ENCODE assay signal across 12 cellular contexts in genomic region chr9:129480705-129481104, GRCh38.
A peak's percentile ranks its signal among the peaks of the same experiment; 100 is the strongest.
DNase-seq lines count a peak whose midpoint lies in the region; TF ChIP-seq lines count a peak whose summit lies in the region.
"Had no signal": no experiment of that assay in that cellular context is flagged by ENCODE, and none has a peak within 500 bp of the region (broad histone marks: within the 10 kb centered on the region; RNA-seq: fewer than 3 reads in every experiment).

No MANE protein-coding gene starts in this region.

- H3K36me3 Mint-ChIP-seq in T-helper 1 cell treated with Interleukin-12 subunit alpha and Interleukin-12 subunit beta and Interleukin-4 antibody, amounts not matched to agents 30 μg/mL and 1 μg/mL, for 36 hours (ENCODE audit: low read depth) = no peaks in the 10 kb centered on the region
- no peaks in the 10 kb centered on the region for H3K36me3 Mint-ChIP-seq in dendritic cell treated with granulocyte-macrophage colony-stimulating factor and Interleukin-4, amounts not matched to agents 40 ng/mL and 50 ng/mL, for 4 days (ENCODE audit: low read depth)
- H3K36me3 Mint-ChIP-seq in neural crest cell (ENCODE audit: low read depth) = no peaks in the 10 kb centered on the region
- H3K36me3 Mint-ChIP-seq in T-helper 2 cell treated with Interferon-gamma antibody and Interleukin-4, amounts not matched to agents 5 μg/mL and 100 μg/mL, for 36 hours (ENCODE audit: low read depth) = no peaks in the 10 kb centered on the region

- peak overlapping the region; percentile 35 for H3K4me3 Mint-ChIP-seq in T-helper 1 cell treated with Interleukin-12 subunit alpha and Interleukin-12 subunit beta and Interleukin-4 antibody, amounts not matched to agents 30 μg/mL and 1 μg/mL, for 36 hours
- H3K4me3 Mint-ChIP-seq in dendritic cell treated with granulocyte-macrophage colony-stimulating factor and Interleukin-4, amounts not matched to agents 40 ng/mL and 50 ng/mL, for 4 days = no peak overlapping the region
- H3K4me3 Mint-ChIP-seq in neural crest cell = peak overlapping the region; percentile 75
- no peak overlapping the region for H3K4me3 Mint-ChIP-seq in T-helper 2 cell treated with Interferon-gamma antibody and Interleukin-4, amounts not matched to agents 5 μg/mL and 100 μg/mL, for 36 hours

- H3K27me3 Mint-ChIP-seq in T-helper 1 cell treated with Interleukin-12 subunit alpha and Interleukin-12 subunit beta and Interleukin-4 antibody, amounts not matched to agents 30 μg/mL and 1 μg/mL, for 36 hours (ENCODE audit: low read depth) = peaks cover 16% of the 10 kb centered on the region
- peaks cover 2% of the 10 kb centered on the region for H3K27me3 Mint-ChIP-seq in dendritic cell treated with granulocyte-macrophage colony-stimulating factor and Interleukin-4, amounts not matched to agents 40 ng/mL and 50 ng/mL, for 4 days
- H3K27me3 Mint-ChIP-seq in neural crest cell (ENCODE audit: low read depth) = no peaks in the 10 kb centered on the region
- H3K27me3 Mint-ChIP-seq in T-helper 2 cell treated with Interferon-gamma antibody and Interleukin-4, amounts not matched to agents 5 μg/mL and 100 μg/mL, for 36 hours (ENCODE audit: low read depth) = peaks cover 15% of the 10 kb centered on the region

- DNase-seq in T-helper 1 cell (no peak), neural crest cell (ENCODE audit: low read depth, low spot score) (no peak), transverse colon (no peak), HuH-7 (ENCODE audit: low spot score) (no peak), DMS153 (lab: John Stamatoyannopoulos, UW) (no peak)
- DNase-seq in T-helper 2 cell treated with Interferon-gamma antibody and Interleukin-4, amounts not matched to agents 5 μg/mL and 100 μg/mL, for 36 hours (ENCODE audit: low spot score) = no peak
- DNase-seq: activated CD4-positive, alpha-beta T cell treated with anti-CD3 and anti-CD28 coated beads, Interleukin-2, amount 50 U/mL, for 4 hours; activated naive CD4-positive, alpha-beta T cell; NCI-H1048; NCI-H510A treated with DMSO at 0.1 percent for 48 hours had no signal

- H3K36me3 ChIP-seq in transverse colon = no peaks in the 10 kb centered on the region

- no peaks in the 10 kb centered on the region for H3K9me3 Mint-ChIP-seq in T-helper 1 cell treated with Interleukin-12 subunit alpha and Interleukin-12 subunit beta and Interleukin-4 antibody, amounts not matched to agents 30 μg/mL and 1 μg/mL, for 36 hours
- H3K9me3 Mint-ChIP-seq in dendritic cell treated with granulocyte-macrophage colony-stimulating factor and Interleukin-4, amounts not matched to agents 40 ng/mL and 50 ng/mL, for 4 days = no peaks in the 10 kb centered on the region
- no peaks in the 10 kb centered on the region for H3K9me3 Mint-ChIP-seq in neural crest cell
- H3K9me3 Mint-ChIP-seq in T-helper 2 cell treated with Interferon-gamma antibody and Interleukin-4, amounts not matched to agents 5 μg/mL and 100 μg/mL, for 36 hours = no peaks in the 10 kb centered on the region

- TF ChIP-seq CTCF in neural crest cell (conservative IDR thresholded peaks at IDR 0.05) (no peak), transverse colon (IDR thresholded peaks at IDR 0.05) (no peak)

- in situ Hi-C loops in transverse colon (cut with MboI; ENCODE audit: low pct_ligation_motif_present in 1 of 4, low pct_unique_long_range_greater_than_20kb in 1 of 4, low sequenced_read_pairs in 3 of 4) = no loop called here

- peak overlapping the region; percentile 63 for H3K27ac Mint-ChIP-seq in T-helper 1 cell treated with Interleukin-12 subunit alpha and Interleukin-12 subunit beta and Interleukin-4 antibody, amounts not matched to agents 30 μg/mL and 1 μg/mL, for 36 hours
- H3K27ac Mint-ChIP-seq in dendritic cell treated with granulocyte-macrophage colony-stimulating factor and Interleukin-4, amounts not matched to agents 40 ng/mL and 50 ng/mL, for 4 days = peak overlapping the region; percentile 10
- H3K27ac Mint-ChIP-seq in neural crest cell (ENCODE audit: unreplicated experiment) = no peak overlapping the region
- no peak overlapping the region for H3K27ac Mint-ChIP-seq in T-helper 2 cell treated with Interferon-gamma antibody and Interleukin-4, amounts not matched to agents 5 μg/mL and 100 μg/mL, for 36 hours

- TF ChIP-seq POLR2A in transverse colon (IDR thresholded peaks at IDR 0.05) = no peak

- intact Hi-C loops in dendritic cell treated with granulocyte-macrophage colony-stimulating factor and Interleukin-4, amounts not matched to agents 40 ng/mL and 50 ng/mL, for 4 days (cut with micrococcal nuclease) = loop anchor here (10.0 kb wide), 1 partner anchor 146 kb away; no protein-coding TSS in a partner anchor
- intact Hi-C loops in transverse colon (cut with DNase I; ENCODE audit: low total_unique reads) = loop anchor here (10.0 kb wide), 1 partner anchor 306 kb away; the partner anchor contains the start of gene IER5L

- no peaks in the 10 kb centered on the region for H3K27me3 ChIP-seq in transverse colon

- no peak overlapping the region for H3K4me3 ChIP-seq in transverse colon

- H3K4me1 Mint-ChIP-seq in T-helper 1 cell treated with Interleukin-12 subunit alpha and Interleukin-12 subunit beta and Interleukin-4 antibody, amounts not matched to agents 30 μg/mL and 1 μg/mL, for 36 hours (ENCODE audit: low read depth) = peaks cover 11% of the 10 kb centered on the region
- H3K4me1 Mint-ChIP-seq in dendritic cell treated with granulocyte-macrophage colony-stimulating factor and Interleukin-4, amounts not matched to agents 40 ng/mL and 50 ng/mL, for 4 days (ENCODE audit: low read depth) = peaks cover 63% of the 10 kb centered on the region
- peaks cover 48% of the 10 kb centered on the region for H3K4me1 Mint-ChIP-seq in neural crest cell
- H3K4me1 Mint-ChIP-seq in T-helper 2 cell treated with Interferon-gamma antibody and Interleukin-4, amounts not matched to agents 5 μg/mL and 100 μg/mL, for 36 hours (ENCODE audit: low read depth) = peaks cover 7% of the 10 kb centered on the region

- H3K4me1 ChIP-seq in transverse colon = peaks cover 35 to 53% (median 37%) of the 10 kb centered on the region in 4 donors

- no peaks in the 10 kb centered on the region for H3K9me3 ChIP-seq in transverse colon

- H3K27ac ChIP-seq in transverse colon = peak overlapping the region; percentile 97 to 100 (median 99)

- no peak for TF ChIP-seq EP300 in transverse colon (IDR thresholded peaks at IDR 0.05; ENCODE audit: low read depth)

Comparison
In these comparisons a context has a peak if more than half of its experiments do, and no peak if none do; other contexts are left out.
1. H3K27ac Mint-ChIP-seq: peak in T-helper 1 cell treated with Interleukin-12 subunit alpha and Interleukin-12 subunit beta and Interleukin-4 antibody, amounts not matched to agents 30 μg/mL and 1 μg/mL, for 36 hours (single experiment) and dendritic cell treated with granulocyte-macrophage colony-stimulating factor and Interleukin-4, amounts not matched to agents 40 ng/mL and 50 ng/mL, for 4 days (single experiment); none in neural crest cell (single experiment) and T-helper 2 cell treated with Interferon-gamma antibody and Interleukin-4, amounts not matched to agents 5 μg/mL and 100 μg/mL, for 36 hours (single experiment).
2. H3K4me3 Mint-ChIP-seq: peak in T-helper 1 cell treated with Interleukin-12 subunit alpha and Interleukin-12 subunit beta and Interleukin-4 antibody, amounts not matched to agents 30 μg/mL and 1 μg/mL, for 36 hours (single experiment) and neural crest cell (single experiment); none in dendritic cell treated with granulocyte-macrophage colony-stimulating factor and Interleukin-4, amounts not matched to agents 40 ng/mL and 50 ng/mL, for 4 days (single experiment) and T-helper 2 cell treated with Interferon-gamma antibody and Interleukin-4, amounts not matched to agents 5 μg/mL and 100 μg/mL, for 36 hours (single experiment).